Comparison of ENCODE assay signal across 13 cellular contexts in the genomic region with DNA sequence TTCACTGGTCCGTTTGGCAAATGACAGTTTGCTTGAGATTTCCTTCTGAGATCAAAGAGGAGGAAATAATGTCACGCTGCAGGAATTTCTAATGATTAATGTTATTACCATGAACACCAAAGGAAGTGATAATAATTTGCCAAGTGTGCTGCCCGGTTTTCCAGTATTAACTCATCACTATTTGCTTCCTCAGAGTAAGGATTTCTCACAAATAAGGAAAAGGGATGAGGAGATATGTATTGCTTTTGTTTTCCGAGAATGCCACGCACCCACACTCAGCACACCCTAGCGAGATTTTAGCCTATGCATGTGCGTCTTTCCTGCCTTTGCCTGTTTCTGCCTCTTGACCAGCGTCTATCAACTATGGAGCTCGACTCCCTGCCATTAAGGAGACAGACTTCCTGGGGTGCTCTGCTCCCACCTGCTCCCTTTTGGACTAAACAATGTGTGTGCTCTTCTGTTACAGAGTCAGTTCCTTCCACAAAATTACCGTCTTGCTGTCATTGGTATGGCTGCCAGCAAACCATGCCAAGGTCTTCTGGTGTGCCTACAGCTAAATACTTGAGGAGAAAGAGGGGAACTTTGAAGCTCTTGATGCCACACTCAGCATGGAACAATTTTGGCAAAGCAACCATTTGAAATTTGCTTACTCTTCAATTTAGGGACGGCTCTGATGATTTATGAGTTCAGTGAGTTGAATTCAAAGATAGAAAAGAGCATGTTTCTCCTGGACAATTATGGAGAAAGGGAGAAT.
A peak's percentile ranks its signal among the peaks of the same experiment; 100 is the strongest.
DNase-seq lines count a peak whose midpoint lies in the region; ATAC-seq and TF ChIP-seq lines count a peak whose summit lies in the region.
"Had no signal": no experiment of that assay in that cellular context is flagged by ENCODE, and none has a peak within 500 bp of the region (broad histone marks: within the 10 kb centered on the region; RNA-seq: fewer than 3 reads in every experiment).

No MANE protein-coding gene starts in this region.

- H3K4me1 ChIP-seq in MM.1S (ENCODE audit: low read length) = no peaks in the 10 kb centered on the region

- H3K4me3 ChIP-seq in AG04449 (ENCODE audit: low read depth, low read length) (peak overlapping the region; percentile 13; the same call in 1 of the 2 replicates), brain microvascular endothelial cell (ENCODE audit: low read depth, low read length) (peak overlapping the region; percentile 15), MM.1S (ENCODE audit: low read length) (no peak overlapping the region)
- H3K4me3 ChIP-seq: tibial nerve had no signal

- ATAC-seq in GM21723 (IDR thresholded peaks at IDR 0.05; ENCODE audit: unreplicated experiment) = no peak
- ATAC-seq: right cardiac atrium had no signal

- H3K4me2 ChIP-seq in MM.1S (ENCODE audit: low read depth, low read length) = no peak overlapping the region

- POLR2A ChIA-PET in AG04449 (lab: Yijun Ruan, JAX) = interaction anchor here (1.0 kb wide), 1 partner anchor 654 kb away, joined by 6 read pairs; no protein-coding TSS in a partner anchor

- H3F3A ChIP-seq in MM.1S (ENCODE audit: insufficient read depth, low read length) = no peaks in the 10 kb centered on the region

- no peaks in the 10 kb centered on the region for H3K27me3 ChIP-seq in brain microvascular endothelial cell (replicated peaks)
- H3K27me3 ChIP-seq in MM.1S (replicated peaks; ENCODE audit: insufficient read depth, low read length) = no peaks in the 10 kb centered on the region
- H3K27me3 ChIP-seq: tibial nerve had no signal

- no peak for DNase-seq in AG04449 (ENCODE audit: low read depth, low spot score)
- DNase-seq in LHCN-M2 (ENCODE audit: low read depth) = peak; percentile 57
- DNase-seq in brain microvascular endothelial cell = peak; percentile 67
- DNase-seq in kidney tubule cell (ENCODE audit: low spot score) = peak; percentile 93
- no peak for DNase-seq in MM.1S
- no peak for DNase-seq in activated naive CD4-positive, alpha-beta T cell treated with Interleukin-2 at 50 U/mL for 16 hours
- no peak for DNase-seq in SIG-M5 (lab: John Stamatoyannopoulos, UW)
- DNase-seq: C1 segment of cervical spinal cord, NCI-H2029 treated with DMSO at 0.1 percent for 48 hours, right cardiac atrium, T1000 had no signal

- H3K9me2 ChIP-seq in MM.1S (replicated peaks; ENCODE audit: insufficient read depth, low read length) = no peaks in the 10 kb centered on the region

- CTCF ChIA-PET in AG04449 (lab: Yijun Ruan, JAX) = interaction anchor here (0.5 to 1.5 kb wide), 4 partner anchors 44 to 1599 kb away, joined by 3 to 5 read pairs (median 3); no protein-coding TSS in a partner anchor

- H3K79me2 ChIP-seq in MM.1S (ENCODE audit: low read length) = no peaks in the 10 kb centered on the region

- no peak overlapping the region for H3K9ac ChIP-seq in MM.1S (ENCODE audit: low read length)

- H3K9me3 ChIP-seq in MM.1S (replicated peaks; ENCODE audit: insufficient read depth, low read length) = no peaks in the 10 kb centered on the region
- H3K9me3 ChIP-seq: tibial nerve had no signal

- TF ChIP-seq CTCF in AG04449 (IDR thresholded peaks at IDR 0.05; ENCODE audit: insufficient read depth, low read length, missing control alignments) (no peak), brain microvascular endothelial cell (IDR thresholded peaks at IDR 0.05; ENCODE audit: low read depth, low read length, missing control alignments) (no peak), MM.1S (IDR thresholded peaks at IDR 0.05; ENCODE audit: low read length) (no peak)

- in situ Hi-C loops in brain microvascular endothelial cell (cut with HindIII; ENCODE audit: low pct_ligation_motif_present, low sequenced_read_pairs) = no loop called here

- H3K36me3 ChIP-seq in brain microvascular endothelial cell (replicated peaks) (no peaks in the 10 kb centered on the region), MM.1S (replicated peaks; ENCODE audit: insufficient read depth, low read length) (no peaks in the 10 kb centered on the region)
- H3K36me3 ChIP-seq: tibial nerve had no signal

- H4K20me1 ChIP-seq in MM.1S (ENCODE audit: insufficient read depth, low read length) = no peaks in the 10 kb centered on the region

- H3K27ac ChIP-seq in brain microvascular endothelial cell (peak overlapping the region; percentile 74), MM.1S (ENCODE audit: low read length) (no peak overlapping the region)
- H3K27ac ChIP-seq: tibial nerve had no signal

- H2AFZ ChIP-seq in MM.1S (ENCODE audit: low read length) = no peak overlapping the region

Comparison
In these comparisons a context has a peak if more than half of its experiments do, and no peak if none do; other contexts are left out.
1. DNase-seq: peak in LHCN-M2 (single experiment), brain microvascular endothelial cell (single experiment) and kidney tubule cell (single experiment); none in AG04449 (single experiment), MM.1S (single experiment), activated naive CD4-positive, alpha-beta T cell treated with Interleukin-2 at 50 U/mL for 16 hours (single experiment) and SIG-M5 (single experiment).